9 cellular contexts compared by ENCODE assay signal in genomic region chr1:10339815-10340214, GRCh38. TPM values are rescaled to one million over a fixed set of nuclear protein-coding genes. Genes with fewer than 3 reads are reported as not detected.
DNase-seq lines count a peak whose midpoint lies in the region; ATAC-seq, FAIRE-seq and TF ChIP-seq lines count a peak whose summit lies in the region.
"Had no signal": no experiment of that assay in that cellular context is flagged by ENCODE, and none has a peak within 500 bp of the region (broad histone marks: within the 10 kb centered on the region; RNA-seq: fewer than 3 reads in every experiment).

No MANE protein-coding gene starts in this region.

- no peaks in the 10 kb centered on the region for H3K9me3 ChIP-seq in kidney (ENCODE audit: control insufficient read depth in 1 of 2, low read length in 2 of 2)

- no peaks in the 10 kb centered on the region for H3K27me3 ChIP-seq in H7 (ENCODE audit: control insufficient read depth, insufficient read depth, low read length)

- H3K4me3 ChIP-seq in H7 (ENCODE audit: insufficient read depth, low read depth, low read length) (no peak overlapping the region), kidney (ENCODE audit: low read length in 2 of 2) (no peak overlapping the region)
- H3K4me3 ChIP-seq: GM12878 had no signal

- no peak for TF ChIP-seq POLR2A in GM12891 (IDR thresholded peaks at IDR 0.05; ENCODE audit: low read depth, low read length)

- no peak for ATAC-seq in stimulated activated naive CD8-positive, alpha-beta T cell treated with anti-CD3 and anti-CD28 coated beads, Interleukin-15, Interleukin-2, amounts not matched to agents 100 U/mL and 50 U/mL, for 24 hours
- ATAC-seq: GM12878 had no signal

- H3K9ac ChIP-seq in kidney (ENCODE audit: low read length in 2 of 2), result no peak overlapping the region

- TF ChIP-seq CTCF in kidney (IDR thresholded peaks at IDR 0.05; ENCODE audit: borderline replicate concordance, extremely low read depth, insufficient read depth), result no peak

- H3K36me3 ChIP-seq in H7 (replicated peaks; ENCODE audit: control insufficient read depth, insufficient read depth, low read length), result peaks cover 18% of the 10 kb centered on the region
- H3K36me3 ChIP-seq in kidney (ENCODE audit: control insufficient read depth in 1 of 2, insufficient read depth in 2 of 2, low read length in 2 of 2), result peaks cover 34 to 53% of the 10 kb centered on the region in 2 donors

- no peak overlapping the region for H3K27ac ChIP-seq in kidney (ENCODE audit: low read depth in 2 of 2, low read length in 2 of 2)

- FAIRE-seq in kidney (lab: Jason Lieb, UNC) (no peak), GM12891 (lab: Jason Lieb, UNC) (no peak)
- FAIRE-seq: GM12878 had no signal

- intact Hi-C loops in kidney (cut with DNase I), result no loop called here

- no peaks in the 10 kb centered on the region for H3K4me1 ChIP-seq in kidney (ENCODE audit: control insufficient read depth in 1 of 2, insufficient read depth in 1 of 2, low read depth in 1 of 2, low read length in 2 of 2)

- peak; percentile 71 for DNase-seq in H7
- peak; percentile 58 for DNase-seq in SW480 (ENCODE audit: low spot score)
- peak; percentile 47 for DNase-seq in glomerular visceral epithelial cell (ENCODE audit: extremely low spot score)
- DNase-seq in pons (ENCODE audit: low spot score), result peak; percentile 98
- no peak for DNase-seq in stimulated activated naive CD8-positive, alpha-beta T cell treated with anti-CD3 and anti-CD28 coated beads, Interleukin-15, Interleukin-2, amounts not matched to agents 100 U/mL and 50 U/mL, for 24 hours
- DNase-seq in kidney, result no peak
- no peak for DNase-seq in effector CD4-positive, alpha-beta T cell
- no peak for DNase-seq in GM12891 (ENCODE audit: insufficient read length, low spot score)

TF ChIP-seq in GM12891, 5 proteins besides CTCF, POLR2A, EP300 and RAD21:
- no peak for TF ChIP-seq PAX5 (IDR thresholded peaks at IDR 0.05; ENCODE audit: insufficient read depth, low read length, severe bottlenecking)
- no peak for TF ChIP-seq POU2F2 (IDR thresholded peaks at IDR 0.05; ENCODE audit: low read depth, low read length)
- no peak for TF ChIP-seq POLR2AphosphoS5 (IDR thresholded peaks at IDR 0.05; ENCODE audit: low read depth, low read length)
- no peak for TF ChIP-seq SPI1 (IDR thresholded peaks at IDR 0.05; ENCODE audit: low read depth, low read length)
- TF ChIP-seq TAF1 (IDR thresholded peaks at IDR 0.05; ENCODE audit: low read depth, low read length), result no peak

RNA-seq across cellular contexts. Expression of gene PGD, which starts 59.0 kb away (rescaled TPM):
- total RNA-seq in H7 (2014; rRNA removed; shearing (Covaris generic)), result 185 and 201 TPM in 2 replicates
- total RNA-seq in kidney, result 72.8 TPM
- polyA plus RNA-seq in kidney (ENCODE audit: insufficient read depth, low read depth, low replicate concordance), result 95.1 TPM
- polyA plus RNA-seq in GM12891 (2012; ENCODE audit: low read depth, missing spikeins), result 118 TPM

Comparison
In these comparisons a context has a peak if more than half of its experiments do, and no peak if none do; other contexts are left out.
1. DNase-seq: peak in H7 (single experiment), SW480 (single experiment), glomerular visceral epithelial cell (single experiment) and pons (single experiment); none in stimulated activated naive CD8-positive, alpha-beta T cell treated with anti-CD3 and anti-CD28 coated beads, Interleukin-15, Interleukin-2, amounts not matched to agents 100 U/mL and 50 U/mL, for 24 hours (single experiment), kidney (single experiment), effector CD4-positive, alpha-beta T cell (single experiment) and GM12891 (single experiment).